Comparison of ENCODE assay signal across 31 cellular contexts in genomic region chr14:36947362-36947761, GRCh38.
"Had no signal": no experiment of that assay in that cellular context is flagged by ENCODE, and none has a peak within 500 bp of the region (broad histone marks: within the 10 kb centered on the region; RNA-seq: fewer than 3 reads in every experiment).

No MANE protein-coding gene starts in this region.

- H3K27me3 ChIP-seq: brain microvascular endothelial cell, colonic mucosa had no signal

- H3K27me3 Mint-ChIP-seq: activated CD4-positive, alpha-beta memory T cell treated with anti-CD3 and anti-CD28 coated beads, Interleukin-2, amount 10 ng/mL, durations not matched to agents 7 days and 5 days; activated CD8-positive, alpha-beta memory T cell treated with anti-CD3 and anti-CD28 coated beads, Interleukin-2, amount 10 ng/mL, durations not matched to agents 7 days and 5 days; central memory CD8-positive, alpha-beta T cell had no signal

- H3K4me3 ChIP-seq: cardiac muscle cell, colonic mucosa had no signal

- H3K36me3 Mint-ChIP-seq: activated CD8-positive, alpha-beta memory T cell treated with anti-CD3 and anti-CD28 coated beads, Interleukin-2, amount 10 ng/mL, durations not matched to agents 7 days and 5 days; activated naive CD8-positive, alpha-beta T cell treated with anti-CD3 and anti-CD28 coated beads for 36 hours had no signal

- H3K9me3 Mint-ChIP-seq: activated CD4-positive, alpha-beta memory T cell treated with anti-CD3 and anti-CD28 coated beads, Interleukin-2, amount 10 ng/mL, durations not matched to agents 7 days and 5 days; activated naive CD8-positive, alpha-beta T cell treated with anti-CD3 and anti-CD28 coated beads for 36 hours; activated T-cell treated with anti-CD3 and anti-CD28 coated beads, Interleukin-2, amount 50 U/mL, for 72 hours; activated T-helper 17 cell treated with anti-CD3 and anti-CD28 coated beads, Interleukin-2, amount 50 U/mL, for 72 hours; central memory CD8-positive, alpha-beta T cell had no signal

- DNase-seq: activated CD4-positive, alpha-beta memory T cell treated with anti-CD3 and anti-CD28 coated beads, Interleukin-2, amount 10 ng/mL, durations not matched to agents 7 days and 5 days; activated CD4-positive, alpha-beta T cell treated with anti-CD3 and anti-CD28 coated beads for 1 hour; activated CD4-positive, alpha-beta T cell treated with anti-CD3 and anti-CD28 coated beads for 48 hours; activated CD4-positive, CD25-positive, alpha-beta regulatory T cell; activated CD8-positive, alpha-beta memory T cell treated with anti-CD3 and anti-CD28 coated beads for 24 hours; activated CD8-positive, alpha-beta memory T cell treated with anti-CD3 and anti-CD28 coated beads, Interleukin-2, amount 10 ng/mL, durations not matched to agents 7 days and 5 days; activated effector memory CD4-positive, alpha-beta T cell treated with anti-CD3 and anti-CD28 coated beads, Interleukin-2, amount 50 U/mL, for 16 hours; activated naive CD4-positive, alpha-beta T cell; activated naive CD4-positive, alpha-beta T cell treated with anti-CD3 and anti-CD28 coated beads, Interleukin-2, amount 50 U/mL, for 16 hours; activated naive CD8-positive, alpha-beta T cell treated with anti-CD3 and anti-CD28 coated beads for 36 hours; activated T-cell treated with anti-CD3 and anti-CD28 coated beads, Interleukin-2, amount 50 U/mL, for 1 hour; activated T-cell treated with anti-CD3 and anti-CD28 coated beads, Interleukin-2, amount 50 U/mL, for 72 hours; amniotic stem cell; aorta; brain microvascular endothelial cell; colonic mucosa; NCI-H1092 treated with DMSO at 0.1 percent for 48 hours; NCI-H146; NCI-H187 treated with DMSO at 0.1 percent for 48 hours; NCI-H2081; NCI-H2227 treated with DMSO at 0.1 percent for 48 hours; NCI-H446; NCI-H510A treated with DMSO at 0.1 percent for 48 hours; NCI-H748 treated with DMSO at 0.1 percent for 48 hours; NK-92 treated with Interleukin-12 subunit alpha and Interleukin-12 subunit beta, amount 100 ng/mL, for 24 hours; Right ventricle myocardium superior; T1000; WERI-Rb-1 had no signal

- H3K9me3 ChIP-seq: colonic mucosa had no signal

- H3K4me1 ChIP-seq: colonic mucosa had no signal

- H3K27ac ChIP-seq: brain microvascular endothelial cell, cardiac muscle cell, colonic mucosa, WERI-Rb-1 had no signal

- H3K36me3 ChIP-seq: brain microvascular endothelial cell, cardiac muscle cell, colonic mucosa, WERI-Rb-1 had no signal

- H3K27ac Mint-ChIP-seq: activated CD4-positive, alpha-beta memory T cell treated with anti-CD3 and anti-CD28 coated beads, Interleukin-2, amount 10 ng/mL, durations not matched to agents 7 days and 5 days; activated CD8-positive, alpha-beta memory T cell treated with anti-CD3 and anti-CD28 coated beads, Interleukin-2, amount 10 ng/mL, durations not matched to agents 7 days and 5 days; activated naive CD8-positive, alpha-beta T cell treated with anti-CD3 and anti-CD28 coated beads for 36 hours; activated T-cell treated with anti-CD3 and anti-CD28 coated beads, Interleukin-2, amount 50 U/mL, for 72 hours; activated T-helper 17 cell treated with anti-CD3 and anti-CD28 coated beads, Interleukin-2, amount 50 U/mL, for 72 hours had no signal

- ATAC-seq: activated CD8-positive, alpha-beta memory T cell treated with anti-CD3 and anti-CD28 coated beads, Interleukin-2, amount 10 ng/mL, durations not matched to agents 7 days and 5 days; activated T-cell treated with anti-CD3 and anti-CD28 coated beads, Interleukin-2, amount 50 U/mL, for 72 hours; activated T-helper 17 cell treated with anti-CD3 and anti-CD28 coated beads, Interleukin-2, amount 50 U/mL, for 72 hours had no signal

- H3K4me3 Mint-ChIP-seq: activated CD4-positive, alpha-beta memory T cell treated with anti-CD3 and anti-CD28 coated beads, Interleukin-2, amount 10 ng/mL, durations not matched to agents 7 days and 5 days; activated CD8-positive, alpha-beta memory T cell treated with anti-CD3 and anti-CD28 coated beads, Interleukin-2, amount 10 ng/mL, durations not matched to agents 7 days and 5 days; activated naive CD8-positive, alpha-beta T cell treated with anti-CD3 and anti-CD28 coated beads for 36 hours; activated T-cell treated with anti-CD3 and anti-CD28 coated beads, Interleukin-2, amount 50 U/mL, for 72 hours; activated T-helper 17 cell treated with anti-CD3 and anti-CD28 coated beads, Interleukin-2, amount 50 U/mL, for 72 hours; central memory CD8-positive, alpha-beta T cell had no signal

- H3K4me1 Mint-ChIP-seq: activated CD4-positive, alpha-beta memory T cell treated with anti-CD3 and anti-CD28 coated beads, Interleukin-2, amount 10 ng/mL, durations not matched to agents 7 days and 5 days; activated CD8-positive, alpha-beta memory T cell treated with anti-CD3 and anti-CD28 coated beads, Interleukin-2, amount 10 ng/mL, durations not matched to agents 7 days and 5 days; activated naive CD8-positive, alpha-beta T cell treated with anti-CD3 and anti-CD28 coated beads for 36 hours; activated T-helper 17 cell treated with anti-CD3 and anti-CD28 coated beads, Interleukin-2, amount 50 U/mL, for 72 hours; central memory CD8-positive, alpha-beta T cell had no signal
